ENCODE assay signal across 9 cellular contexts in genomic region chr12:106139422-106140141, GRCh38. TPM values are rescaled to one million over a fixed set of nuclear protein-coding genes. Genes with fewer than 3 reads are reported as not detected.
DNase-seq lines count a peak whose midpoint lies in the region; ATAC-seq, FAIRE-seq and TF ChIP-seq lines count a peak whose summit lies in the region.
"Had no signal": no experiment of that assay in that cellular context is flagged by ENCODE, and none has a peak within 500 bp of the region (broad histone marks: within the 10 kb centered on the region; RNA-seq: fewer than 3 reads in every experiment).

No MANE protein-coding gene starts in this region.

- peaks cover 3% of the 10 kb centered on the region; the same call in 1 of the 2 replicates for H3K79me1 ChIP-seq in H1 (ENCODE audit: low read depth, low read length)

- peaks cover 18 to 52% (median 30%) of the 10 kb centered on the region in 11 experiments for H3K27me3 ChIP-seq in BLaER1 treated with 17β-estradiol and CSF1 and Interleukin-3, amounts not matched to agents 10 nM and 100 nM
- H3K27me3 ChIP-seq in RWPE2 (ENCODE audit: insufficient read depth, poor library complexity, severe bottlenecking), result no peaks in the 10 kb centered on the region
- peaks cover 0 to 7% (median 0%) of the 10 kb centered on the region in 4 experiments; a peak in 1 of 7 replicates for H3K27me3 ChIP-seq in H1 (replicated peaks in 1 of 4; ENCODE audit: control insufficient read depth in 3 of 4, extremely low read depth in 1 of 4, insufficient read depth in 3 of 4, low read length in 3 of 4)
- H3K27me3 ChIP-seq in lung (ENCODE audit: control insufficient read depth, insufficient read depth), result no peaks in the 10 kb centered on the region

- no peak overlapping the region for H2BK20ac ChIP-seq in H1 (ENCODE audit: low read length)

- H3K14ac ChIP-seq in H1 (ENCODE audit: insufficient read length), result no peak overlapping the region

- TF ChIP-seq CTCF in RWPE2 (IDR thresholded peaks at IDR 0.05; ENCODE audit: poor library complexity, severe bottlenecking) (peak; percentile 11), H1 (IDR thresholded peaks at IDR 0.05; ENCODE audit: control extremely low read depth in 1 of 3, insufficient read depth in 1 of 3, low read depth in 1 of 3, low read length in 3 of 3) (no peak), lung (IDR thresholded peaks at IDR 0.05; ENCODE audit: control extremely low read depth, extremely low read depth) (no peak), GM20000 (IDR thresholded peaks at IDR 0.05; ENCODE audit: extremely low read depth, missing control alignments) (no peak)

- peaks cover 0 to 11% (median 0%) of the 10 kb centered on the region in 11 experiments; a peak in 2 of 22 replicates for H4K20me1 ChIP-seq in BLaER1 treated with 17β-estradiol and CSF1 and Interleukin-3, amounts not matched to agents 10 nM and 100 nM
- no peaks in the 10 kb centered on the region for H4K20me1 ChIP-seq in H1 (replicated peaks in 1 of 2; ENCODE audit: control insufficient read depth in 1 of 2, insufficient read depth in 2 of 2, low read length in 2 of 2)

- H3K23me2 ChIP-seq in H1 (ENCODE audit: low read depth, low read length), result peaks cover 16% of the 10 kb centered on the region

- H4K8ac ChIP-seq in H1 (ENCODE audit: extremely low read depth, insufficient read depth, low read length), result peak overlapping the region; percentile 93

- H3K27me3 Mint-ChIP-seq in stimulated activated naive CD8-positive, alpha-beta T cell treated with anti-CD3 and anti-CD28 coated beads, Interleukin-15, amount 100 ng/mL, for 72 hours, result peaks cover 77% of the 10 kb centered on the region

- FAIRE-seq in H1 (lab: Jason Lieb, UNC) (no peak), GM19239 (lab: Jason Lieb, UNC) (no peak)

- peak overlapping the region; percentile 62 for H2BK120ac ChIP-seq in H1 (replicated peaks; ENCODE audit: low read depth, low read length)

- peak; percentile 69 to 82 for TF ChIP-seq POLR2A in H1 (IDR thresholded peaks at IDR 0.05; ENCODE audit: control extremely low read depth in 1 of 2, low read depth in 2 of 2, low read length in 2 of 2)

- peak overlapping the region; percentile 87 to 97 (median 94) for H3K9ac ChIP-seq in BLaER1 treated with 17β-estradiol and CSF1 and Interleukin-3, amounts not matched to agents 10 nM and 100 nM
- H3K9ac ChIP-seq in H1 (replicated peaks in 1 of 4; ENCODE audit: extremely low read depth in 1 of 4, low read depth in 3 of 4, low read length in 3 of 4), result peak overlapping the region; percentile 81 to 94 (median 82)

- H3K27ac ChIP-seq in BLaER1 treated with 17β-estradiol and CSF1 and Interleukin-3, amounts not matched to agents 10 nM and 100 nM, result peak overlapping the region; percentile 86 to 98 (median 94)
- H3K27ac ChIP-seq in RWPE2 (ENCODE audit: poor library complexity, severe bottlenecking), result peak overlapping the region; percentile 79
- H3K27ac ChIP-seq in H1 (ENCODE audit: low read depth, low read length), result peak overlapping the region; percentile 88
- peak overlapping the region; percentile 82 to 99 for H3K27ac ChIP-seq in lung (ENCODE audit: low read depth in 1 of 2, low read length in 1 of 2)

- H3K4ac ChIP-seq in H1 (replicated peaks; ENCODE audit: insufficient read length, low read depth, low read length), result peak overlapping the region; percentile 81

- no peak overlapping the region for H2BK15ac ChIP-seq in H1 (ENCODE audit: low read length)

- DNase-seq in RWPE2 (ENCODE audit: low spot score) (peak; percentile 81), H1 (ENCODE audit: low read depth in 1 of 2, low spot score in 2 of 2) (peak; percentile 77 to 89), lung (ENCODE audit: low spot score) (peak; percentile 66), GM20000 (ENCODE audit: low spot score) (no peak), GM19239 (ENCODE audit: insufficient read length, low spot score) (no peak)
- DNase-seq in stimulated activated naive CD8-positive, alpha-beta T cell treated with anti-CD3 and anti-CD28 coated beads, Interleukin-15, amount 100 ng/mL, for 72 hours, result peak; percentile 20 to 22

- POLR2A ChIA-PET in H1 (lab: Charles Lee; ENCODE audit: partially characterized antibody), result interaction anchor here (0.5 to 3.1 kb wide), 31 partner anchors 10 to 808 kb away, joined by 3 to 27 read pairs (median 4); no protein-coding TSS in a partner anchor

- ATAC-seq in HG03432 (IDR thresholded peaks at IDR 0.05; ENCODE audit: unreplicated experiment) (peak; percentile 27), RWPE2 (ENCODE audit: low read depth) (peak; percentile 44), lung (ENCODE audit: insufficient read depth, low FRiP score) (peak; percentile 55)
- peak; percentile 55 for ATAC-seq in stimulated activated naive CD8-positive, alpha-beta T cell treated with anti-CD3 and anti-CD28 coated beads, Interleukin-15, amount 100 ng/mL, for 72 hours

- H3K79me2 ChIP-seq in H1 (ENCODE audit: control insufficient read depth in 1 of 2, insufficient read depth in 2 of 2, low read length in 2 of 2), result peaks cover 0 to 58% of the 10 kb centered on the region in 2 experiments; a peak in 2 of 4 replicates

- H4K5ac ChIP-seq in H1 (ENCODE audit: insufficient read length, low read depth, low read length), result peak overlapping the region; percentile 82

- CTCF ChIA-PET in H1 (lab: Charles Lee; ENCODE audit: partially characterized antibody), result interaction anchor here (0.8 to 1.7 kb wide), 6 partner anchors 9 to 719 kb away, joined by 3 to 5 read pairs (median 3); no protein-coding TSS in a partner anchor

- H2AFZ ChIP-seq in H1 (ENCODE audit: low read length), result no peak overlapping the region

- H3K18ac ChIP-seq in H1 (ENCODE audit: extremely low read depth, low read length), result peak overlapping the region; percentile 93

- peak overlapping the region; percentile 50 for H3K56ac ChIP-seq in H1 (replicated peaks; ENCODE audit: insufficient read length, low read depth, low read length)

- WGBS in H1 (ENCODE audit: extremely low coverage in 1 of 2, insufficient coverage in 1 of 2, insufficient read length in 1 of 2, insufficient replicate concordance in 2 of 2, low coverage in 1 of 2, low lambda C conversion rate in 2 of 2, missing lambda C conversion rate in 1 of 2), 2 experiments, result 1% methylated on average over 36 of the region's 66 CpGs; no CpG with 5 or more reads in 1 of the 2 experiments
- 4 to 5% methylated on average over 44 to 66 of the region's 66 CpGs for WGBS in lung, 2 donors

- TF ChIP-seq RAD21 in H1 (IDR thresholded peaks at IDR 0.05 in 1 of 2, conservative IDR thresholded peaks at IDR 0.05 in 1 of 2; ENCODE audit: low read depth in 2 of 2, low read length in 2 of 2), result no peak

- H3K4me3 ChIP-seq in BLaER1 treated with 17β-estradiol and CSF1 and Interleukin-3, amounts not matched to agents 10 nM and 100 nM, result peak overlapping the region; percentile 68 to 85 (median 77)
- H3K4me3 ChIP-seq in RWPE2 (ENCODE audit: severe bottlenecking) (peak overlapping the region; percentile 95), H1 (ENCODE audit: extremely low read depth in 1 of 4, insufficient read depth in 2 of 4, low read depth in 3 of 4, low read length in 4 of 4) (peak overlapping the region; percentile 76 to 80 (median 78)), lung (peak overlapping the region; percentile 67)

- H3K9me3 ChIP-seq in BLaER1 treated with 17β-estradiol and CSF1 and Interleukin-3, amounts not matched to agents 10 nM and 100 nM (replicated peaks in 1 of 11), result no peaks in the 10 kb centered on the region
- H3K9me3 ChIP-seq in RWPE2 (ENCODE audit: severe bottlenecking), result no peaks in the 10 kb centered on the region
- no peaks in the 10 kb centered on the region for H3K9me3 ChIP-seq in H1 (ENCODE audit: insufficient read depth in 2 of 2, low read depth in 1 of 2, low read length in 1 of 2)
- no peaks in the 10 kb centered on the region for H3K9me3 ChIP-seq in lung (ENCODE audit: control insufficient read depth in 2 of 2, insufficient read depth in 1 of 2, low read length in 1 of 2)

- peaks cover 35 to 61% (median 49%) of the 10 kb centered on the region in 10 experiments for H3K4me1 ChIP-seq in BLaER1 treated with 17β-estradiol and CSF1 and Interleukin-3, amounts not matched to agents 10 nM and 100 nM
- H3K4me1 ChIP-seq in RWPE2 (ENCODE audit: insufficient read depth, poor library complexity, severe bottlenecking) (peaks cover 26% of the 10 kb centered on the region), H1 (replicated peaks in 1 of 4; ENCODE audit: control insufficient read depth in 3 of 4, insufficient read depth in 4 of 4, low read length in 3 of 4) (peaks cover 11 to 37% (median 24%) of the 10 kb centered on the region in 4 experiments; a peak in 6 of 7 replicates), lung (ENCODE audit: control insufficient read depth in 2 of 2, insufficient read depth in 2 of 2, low read length in 2 of 2) (peaks cover 7% of the 10 kb centered on the region in 2 donors)

- no peaks in the 10 kb centered on the region for H3K9me3 Mint-ChIP-seq in stimulated activated naive CD8-positive, alpha-beta T cell treated with anti-CD3 and anti-CD28 coated beads, Interleukin-15, amount 100 ng/mL, for 72 hours
- H3K9me3 Mint-ChIP-seq: IgD-negative memory B cell had no signal

- H2AK5ac ChIP-seq in H1 (ENCODE audit: low read depth, low read length), result 0 out of 2 replicates have a peak overlapping the region, but pooled peaks have one; percentile 16

- H2BK5ac ChIP-seq in H1 (ENCODE audit: low read depth, low read length), result peak overlapping the region; percentile 92

- peak overlapping the region; percentile 25 for H4K91ac ChIP-seq in H1 (replicated peaks; ENCODE audit: insufficient read length, low read length)

- H3K27ac Mint-ChIP-seq in stimulated activated naive CD8-positive, alpha-beta T cell treated with anti-CD3 and anti-CD28 coated beads, Interleukin-15, amount 100 ng/mL, for 72 hours, result no peak overlapping the region
- H3K27ac Mint-ChIP-seq: IgD-negative memory B cell had no signal

- H3K23ac ChIP-seq in H1 (ENCODE audit: insufficient read length), result no peak overlapping the region

- H3K4me3 Mint-ChIP-seq in stimulated activated naive CD8-positive, alpha-beta T cell treated with anti-CD3 and anti-CD28 coated beads, Interleukin-15, amount 100 ng/mL, for 72 hours, result peak overlapping the region; percentile 29 to 46

- H3K4me2 ChIP-seq in BLaER1 treated with 17β-estradiol and CSF1 and Interleukin-3, amounts not matched to agents 10 nM and 100 nM, result peak overlapping the region; percentile 85 to 98 (median 97)
- H3K4me2 ChIP-seq in H1 (ENCODE audit: insufficient read depth in 1 of 2, low read depth in 2 of 2, low read length in 2 of 2), result peak overlapping the region; percentile 88 to 91

- peak in 1 of 2 experiments; percentile 53; a peak in 1 of 3 replicates for TF ChIP-seq EP300 in H1 (IDR thresholded peaks at IDR 0.05; ENCODE audit: borderline replicate concordance in 1 of 2, low read depth in 2 of 2, low read length in 2 of 2)

- peaks cover 18% of the 10 kb centered on the region for H3K4me1 Mint-ChIP-seq in stimulated activated naive CD8-positive, alpha-beta T cell treated with anti-CD3 and anti-CD28 coated beads, Interleukin-15, amount 100 ng/mL, for 72 hours

- H2BK12ac ChIP-seq in H1 (ENCODE audit: low read depth, low read length), result 0 out of 2 replicates have a peak overlapping the region, but pooled peaks have one; percentile 19

- H3K36me3 ChIP-seq in BLaER1 treated with 17β-estradiol and CSF1 and Interleukin-3, amounts not matched to agents 10 nM and 100 nM, result no peaks in the 10 kb centered on the region
- H3K36me3 ChIP-seq in RWPE2 (ENCODE audit: low read depth) (no peaks in the 10 kb centered on the region; the same call in 1 of the 2 replicates), H1 (ENCODE audit: control insufficient read depth in 2 of 4, insufficient read depth in 4 of 4, low read length in 3 of 4) (no peaks in the 10 kb centered on the region), lung (ENCODE audit: control insufficient read depth in 2 of 2, insufficient read depth in 2 of 2, low read length in 2 of 2) (no peaks in the 10 kb centered on the region)

RNA-seq across cellular contexts. Expression of gene NUAK1, which starts 0.8 kb away (rescaled TPM):
- 18.2 and 18.9 TPM in 2 replicates for total RNA-seq in H1 (2021; fragmentation: NEBNext Ultra II Directional; extraction: Animal tissue kit (Norgen Biotek cat#: 25700))
- polyA plus RNA-seq in H1 (2011; rRNA removed) (6.7 and 7.7 TPM in 2 replicates), lung (1 to 10 TPM; 2.9 to 5.5 TPM)
- polyA plus RNA-seq in H1 (2011; cell fraction: cytosol; rRNA removed), result 7.7 TPM
- 13.5 TPM for polyA plus RNA-seq in H1 (2011; cell fraction: nucleus; rRNA removed)
- 6.6 to 13.0 TPM (median 9.9 TPM) in 4 replicates for polyA plus RNA-seq in H1 (2012, experiment 1 of 2)
- 4.0 TPM for polyA plus RNA-seq in H1 (2012, experiment 2 of 2)
- polyA plus RNA-seq in H1 (2013, experiment 1 of 2), result 6.9 TPM
- 6.9 TPM for polyA plus RNA-seq in H1 (2013, experiment 2 of 2)
- polyA minus RNA-seq in H1 (2011; rRNA and poly(A)+ RNA removed), result 21.4 and 22.7 TPM in 2 replicates
- 12.1 TPM for polyA minus RNA-seq in H1 (2011; cell fraction: cytosol; rRNA and poly(A)+ RNA removed)
- 14.6 TPM for polyA minus RNA-seq in H1 (2011; cell fraction: nucleus; rRNA and poly(A)+ RNA removed)
- total RNA-seq in lung, result 10 to 100 TPM; 13.0 to 14.1 TPM
- polyA plus RNA-seq: IgD-negative memory B cell had no signal

Comparison
In these comparisons a context has a peak if more than half of its experiments do, and no peak if none do; other contexts are left out.
1. DNase-seq: peak in RWPE2 (single experiment), H1 (2 of 2), lung (single experiment) and stimulated activated naive CD8-positive, alpha-beta T cell treated with anti-CD3 and anti-CD28 coated beads, Interleukin-15, amount 100 ng/mL, for 72 hours (2 of 2); none in GM20000 (single experiment) and GM19239 (single experiment).
2. Peak in every context shown above with its lines, with median percentiles within 50 percentile points of each other: H3K27ac ChIP-seq, H3K4me3 ChIP-seq and ATAC-seq.